ENCODE assay signal across 1 cellular context in the genomic region with DNA sequence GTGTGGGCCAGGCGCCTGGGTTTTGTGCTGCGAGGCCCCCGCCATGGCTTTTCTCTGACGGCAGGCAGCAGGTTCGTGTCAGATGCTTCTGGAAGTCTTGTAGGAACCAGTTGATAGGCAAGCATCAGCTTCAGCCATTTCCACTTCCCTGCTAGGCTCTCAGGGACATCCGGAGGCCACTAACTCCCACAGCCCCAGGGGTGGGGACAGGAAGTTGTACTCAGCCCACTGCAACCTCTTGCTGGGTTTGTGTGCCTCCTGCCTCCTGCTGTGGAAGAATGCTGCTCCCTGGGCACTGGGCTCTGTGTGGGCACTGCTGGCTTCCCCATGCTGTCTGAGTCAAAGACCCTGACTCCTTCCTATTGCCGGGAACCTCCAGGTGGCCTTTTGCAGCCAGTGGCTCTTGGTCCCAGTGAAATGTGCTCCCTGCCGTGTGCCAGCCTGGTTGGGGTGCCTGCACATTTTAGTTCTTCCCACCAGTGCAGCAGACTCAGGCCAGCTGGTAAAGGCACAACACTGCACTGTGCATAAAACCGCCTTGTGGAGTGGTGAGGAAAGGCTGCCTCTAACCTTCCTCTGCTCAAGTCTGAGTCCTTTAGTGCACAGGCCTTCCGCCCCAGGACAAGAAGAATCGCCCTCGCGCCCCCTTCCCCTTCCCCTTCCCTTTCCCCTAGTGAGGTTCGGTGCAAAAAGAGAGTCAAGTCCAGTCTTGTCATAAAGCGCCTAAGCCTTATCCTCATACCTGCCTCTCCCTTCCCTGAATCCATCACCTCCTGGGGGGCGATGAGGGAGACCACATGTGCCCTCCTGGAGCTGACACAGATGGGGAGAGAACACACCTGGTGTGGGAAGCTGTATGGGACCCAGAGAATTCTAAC.
TF ChIP-seq lines count a peak whose summit lies in the region.

No MANE protein-coding gene starts in this region.

TF ChIP-seq in Ishikawa, 13 proteins besides CTCF, POLR2A, EP300 and RAD21 (continued from another document):
- TF ChIP-seq NFIC (IDR thresholded peaks at IDR 0.05), result peak; percentile 70
- no peak for TF ChIP-seq CREB1 (IDR thresholded peaks at IDR 0.05; ENCODE audit: low read depth)
- TF ChIP-seq TEAD4 (IDR thresholded peaks at IDR 0.05), result peak; percentile 91
- TF ChIP-seq, protein P1, sequence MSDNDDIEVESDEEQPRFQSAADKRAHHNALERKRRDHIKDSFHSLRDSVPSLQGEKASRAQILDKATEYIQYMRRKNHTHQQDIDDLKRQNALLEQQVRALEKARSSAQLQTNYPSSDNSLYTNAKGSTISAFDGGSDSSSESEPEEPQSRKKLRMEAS (IDR thresholded peaks at IDR 0.05), result peak; percentile 75
- TF ChIP-seq, protein P2, sequence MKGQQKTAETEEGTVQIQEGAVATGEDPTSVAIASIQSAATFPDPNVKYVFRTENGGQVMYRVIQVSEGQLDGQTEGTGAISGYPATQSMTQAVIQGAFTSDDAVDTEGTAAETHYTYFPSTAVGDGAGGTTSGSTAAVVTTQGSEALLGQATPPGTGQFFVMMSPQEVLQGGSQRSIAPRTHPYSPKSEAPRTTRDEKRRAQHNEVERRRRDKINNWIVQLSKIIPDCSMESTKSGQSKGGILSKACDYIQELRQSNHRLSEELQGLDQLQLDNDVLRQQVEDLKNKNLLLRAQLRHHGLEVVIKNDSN (IDR thresholded peaks at IDR 0.05), result 0 out of 2 replicates have a peak, but pooled peaks have one; percentile 32
- TF ChIP-seq TAF1 (IDR thresholded peaks at IDR 0.05; ENCODE audit: low read depth), result no peak
- TF ChIP-seq CEBPB (IDR thresholded peaks at IDR 0.05), result no peak
- TF ChIP-seq EGR1 (IDR thresholded peaks at IDR 0.05), result peak; percentile 49; the same call in 1 of the 2 replicates
TF ChIP-seq in Ishikawa: peak in this region for 9.
